9 cellular contexts compared by ENCODE assay signal in the genomic region with DNA sequence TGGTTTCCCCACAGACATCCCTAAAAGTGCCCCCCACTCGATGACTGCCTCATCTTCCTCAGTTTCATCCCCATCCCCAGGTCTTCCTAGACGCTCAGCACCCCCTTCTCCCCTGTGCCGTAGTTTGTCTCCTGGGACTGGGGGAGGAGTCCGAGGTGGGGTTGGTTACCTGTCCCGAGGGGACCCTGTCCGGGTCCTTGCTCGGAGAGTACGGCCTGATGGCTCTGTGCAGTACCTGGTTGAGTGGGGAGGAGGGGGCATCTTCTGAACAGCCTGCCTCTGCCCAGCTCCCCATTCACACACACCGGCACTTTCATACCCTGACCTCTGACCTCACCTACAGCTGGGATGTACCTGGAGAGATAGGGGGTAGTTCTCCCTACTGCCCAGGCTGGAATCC. TPM values are rescaled to one million over a fixed set of nuclear protein-coding genes. Genes with fewer than 3 reads are reported as not detected.
DNase-seq lines count a peak whose midpoint lies in the region; ATAC-seq and TF ChIP-seq lines count a peak whose summit lies in the region.
"Had no signal": no experiment of that assay in that cellular context is flagged by ENCODE, and none has a peak within 500 bp of the region (broad histone marks: within the 10 kb centered on the region; RNA-seq: fewer than 3 reads in every experiment).

No MANE protein-coding gene starts in this region.

- no peaks in the 10 kb centered on the region for H3K9me3 Mint-ChIP-seq in activated naive CD4-positive, alpha-beta T cell treated with anti-CD3 and anti-CD28 coated beads, Interleukin-2, amount 10 ng/mL, durations not matched to agents 7 days and 5 days
- no peaks in the 10 kb centered on the region for H3K9me3 Mint-ChIP-seq in activated naive CD8-positive, alpha-beta T cell (ENCODE audit: low read depth)
- H3K9me3 Mint-ChIP-seq in immature natural killer cell (no peaks in the 10 kb centered on the region), type B pancreatic cell (no peaks in the 10 kb centered on the region)

- ATAC-seq in GM21576 (IDR thresholded peaks at IDR 0.05; ENCODE audit: unreplicated experiment), result no peak

- H3K4me3 Mint-ChIP-seq in activated naive CD4-positive, alpha-beta T cell treated with anti-CD3 and anti-CD28 coated beads, Interleukin-2, amount 10 ng/mL, durations not matched to agents 7 days and 5 days, result peak overlapping the region; percentile 25
- peak overlapping the region; percentile 49 for H3K4me3 Mint-ChIP-seq in activated naive CD8-positive, alpha-beta T cell
- H3K4me3 Mint-ChIP-seq in immature natural killer cell, result peak overlapping the region; percentile 49 to 70 (median 64)
- peak overlapping the region; percentile 75 for H3K4me3 Mint-ChIP-seq in type B pancreatic cell

- DNase-seq in activated naive CD4-positive, alpha-beta T cell treated with anti-CD3 and anti-CD28 coated beads, Interleukin-2, amount 10 ng/mL, durations not matched to agents 7 days and 5 days, result no peak
- no peak for DNase-seq in activated naive CD4-positive, alpha-beta T cell treated with anti-CD3 and anti-CD28 coated beads, Interleukin-2, amount 50 U/mL, for 16 hours
- no peak for DNase-seq in immature natural killer cell
- DNase-seq in type B pancreatic cell (ENCODE audit: extremely low spot score, unreplicated experiment), result no peak
- DNase-seq in central memory CD4-positive, alpha-beta T cell, result no peak
- DNase-seq in OCI-M1 (lab: John Stamatoyannopoulos, UW), result no peak
- DNase-seq: activated CD8-positive, alpha-beta memory T cell treated with anti-CD3 and anti-CD28 coated beads, Interleukin-2, amount 50 U/mL, for 4 hours had no signal

- H3K27ac Mint-ChIP-seq in activated naive CD4-positive, alpha-beta T cell treated with anti-CD3 and anti-CD28 coated beads, Interleukin-2, amount 10 ng/mL, durations not matched to agents 7 days and 5 days, result no peak overlapping the region
- peak overlapping the region; percentile 83 for H3K27ac Mint-ChIP-seq in activated naive CD8-positive, alpha-beta T cell
- H3K27ac Mint-ChIP-seq in immature natural killer cell (peak overlapping the region; percentile 58 to 100 (median 87)), type B pancreatic cell (peak overlapping the region; percentile 16)

- peaks cover 4% of the 10 kb centered on the region for H3K27me3 Mint-ChIP-seq in activated naive CD4-positive, alpha-beta T cell treated with anti-CD3 and anti-CD28 coated beads, Interleukin-2, amount 10 ng/mL, durations not matched to agents 7 days and 5 days
- no peaks in the 10 kb centered on the region for H3K27me3 Mint-ChIP-seq in activated naive CD8-positive, alpha-beta T cell
- H3K27me3 Mint-ChIP-seq in immature natural killer cell (ENCODE audit: low read depth in 3 of 3) (peaks cover 11 to 35% (median 22%) of the 10 kb centered on the region in 3 donors), type B pancreatic cell (peaks cover 3% of the 10 kb centered on the region)

- H3K36me3 Mint-ChIP-seq in activated naive CD4-positive, alpha-beta T cell treated with anti-CD3 and anti-CD28 coated beads, Interleukin-2, amount 10 ng/mL, durations not matched to agents 7 days and 5 days, result peaks cover 45% of the 10 kb centered on the region
- H3K36me3 Mint-ChIP-seq in activated naive CD8-positive, alpha-beta T cell, result peaks cover 2% of the 10 kb centered on the region
- H3K36me3 Mint-ChIP-seq in immature natural killer cell, result peaks cover 0 to 27% (median 3%) of the 10 kb centered on the region in 3 donors
- peaks cover 10% of the 10 kb centered on the region for H3K36me3 Mint-ChIP-seq in type B pancreatic cell

- CTCF ChIA-PET in activated naive CD4-positive, alpha-beta T cell treated with anti-CD3 and anti-CD28 coated beads, Interleukin-2, amount 10 ng/mL, durations not matched to agents 7 days and 5 days (lab: Charles Lee), result interaction anchor here (1.5 kb wide), 1 partner anchor 77 kb away, joined by 3 read pairs; no protein-coding TSS in a partner anchor

- TF ChIP-seq CTCF in type B pancreatic cell (conservative IDR thresholded peaks at IDR 0.05), result no peak

- H3K4me1 Mint-ChIP-seq in activated naive CD4-positive, alpha-beta T cell treated with anti-CD3 and anti-CD28 coated beads, Interleukin-2, amount 10 ng/mL, durations not matched to agents 7 days and 5 days, result peaks cover 76% of the 10 kb centered on the region
- peaks cover 78% of the 10 kb centered on the region for H3K4me1 Mint-ChIP-seq in activated naive CD8-positive, alpha-beta T cell (ENCODE audit: low read depth)
- H3K4me1 Mint-ChIP-seq in immature natural killer cell, result peaks cover 74 to 79% of the 10 kb centered on the region in 2 donors
- H3K4me1 Mint-ChIP-seq in type B pancreatic cell (ENCODE audit: unreplicated experiment), result peaks cover 60% of the 10 kb centered on the region

RNA-seq across cellular contexts. Expression of a gene that starts 2.1 kb away (rescaled TPM):
- polyA plus RNA-seq in immature natural killer cell, result 100 to 1,000 TPM; 367 to 404 (median 404) TPM
- total RNA-seq in type B pancreatic cell (ENCODE audit: low replicate concordance), result 212 and 278 TPM in 2 replicates

RNA-seq across cellular contexts. Expression of a gene that starts 4.0 kb away (rescaled TPM):
- polyA plus RNA-seq in immature natural killer cell, result under 1 TPM; 0.02 to 0.32 (median 0.20) TPM
- 18.4 and 74.1 TPM in 2 replicates for total RNA-seq in type B pancreatic cell (ENCODE audit: low replicate concordance)

RNA-seq across cellular contexts. Expression of a gene that starts 5.0 kb away (rescaled TPM):
- 10 to 100 TPM; 22.7 to 36.5 (median 29.8) TPM for polyA plus RNA-seq in immature natural killer cell
- 23.8 and 49.6 TPM in 2 replicates for total RNA-seq in type B pancreatic cell (ENCODE audit: low replicate concordance)

RNA-seq across cellular contexts. Expression of a gene that starts 24.2 kb away (rescaled TPM):
- polyA plus RNA-seq in immature natural killer cell, result 1 to 10 TPM in 2 of 3 donors, not detected in 1; 2.2 to 3.7 TPM
- total RNA-seq in type B pancreatic cell (ENCODE audit: low replicate concordance), result 28.0 and 67.7 TPM in 2 replicates

RNA-seq across cellular contexts. Expression of a gene that starts 38.5 kb away (rescaled TPM):
- 1 to 10 TPM; 1.2 to 7.0 (median 3.0) TPM for polyA plus RNA-seq in immature natural killer cell
- total RNA-seq in type B pancreatic cell (ENCODE audit: low replicate concordance), result 11.3 and 14.5 TPM in 2 replicates

Comparison
In these comparisons a context has a peak if more than half of its experiments do, and no peak if none do; other contexts are left out.
1. H3K4me3 Mint-ChIP-seq: peak in every context shown above with its lines; median percentile 75 in type B pancreatic cell; 64 in immature natural killer cell; 49 in activated naive CD8-positive, alpha-beta T cell; 25 in activated naive CD4-positive, alpha-beta T cell treated with anti-CD3 and anti-CD28 coated beads, Interleukin-2, amount 10 ng/mL, durations not matched to agents 7 days and 5 days.